Comparison of ENCODE assay signal across 12 cellular contexts in genomic region chr1:86739901-86740507, GRCh38. TPM values are rescaled to one million over a fixed set of nuclear protein-coding genes. Genes with fewer than 3 reads are reported as not detected.
A peak's percentile ranks its signal among the peaks of the same experiment; 100 is the strongest.
DNase-seq lines count a peak whose midpoint lies in the region; ATAC-seq and TF ChIP-seq lines count a peak whose summit lies in the region.
"Had no signal": no experiment of that assay in that cellular context is flagged by ENCODE, and none has a peak within 500 bp of the region (broad histone marks: within the 10 kb centered on the region; RNA-seq: fewer than 3 reads in every experiment).

No MANE protein-coding gene starts in this region.

- WGBS in SK-N-SH (ENCODE audit: low lambda C conversion rate): 80% methylated on average over 2 of the region's 2 CpGs

- no peak for TF ChIP-seq CTCF in SK-N-SH (IDR thresholded peaks at IDR 0.05)

- H3F3A ChIP-seq in SK-N-SH (replicated peaks; ENCODE audit: insufficient read depth): peaks cover 11% of the 10 kb centered on the region

- H3K4me3 Mint-ChIP-seq in natural killer cell treated with Interleukin-12 subunit alpha and Interleukin-12 subunit beta and Interleukin-15 and Interleukin-18, amount 100 ng/mL, for 72 hours: no peak overlapping the region

- peak; percentile 22 for DNase-seq in NCI-H82 (lab: John Stamatoyannopoulos, UW)
- no peak for DNase-seq in NCI-H82 treated with DMSO at 0.1 percent for 48 hours (lab: John Stamatoyannopoulos, UW; ENCODE audit: unreplicated experiment)
- no peak for DNase-seq in SK-N-SH
- DNase-seq in natural killer cell treated with Interleukin-12 subunit alpha and Interleukin-12 subunit beta and Interleukin-15 and Interleukin-18, amount 100 ng/mL, for 72 hours (ENCODE audit: low spot score): no peak
- DNase-seq in NCI-H146 (lab: John Stamatoyannopoulos, UW): no peak
- DNase-seq: gastrocnemius medialis, KG1 had no signal

- H3K9me2 ChIP-seq in SK-N-SH: no peaks in the 10 kb centered on the region

- no peak for TF ChIP-seq EP300 in SK-N-SH (IDR thresholded peaks at IDR 0.05; ENCODE audit: borderline replicate concordance in 1 of 2, low read depth in 1 of 2, low read length in 1 of 2)

- no peaks in the 10 kb centered on the region for H3K9me3 Mint-ChIP-seq in natural killer cell treated with Interleukin-12 subunit alpha and Interleukin-12 subunit beta and Interleukin-15 and Interleukin-18, amount 100 ng/mL, for 72 hours

- peak overlapping the region; percentile 20; the same call in 1 of the 2 replicates for H3K4me2 ChIP-seq in SK-N-SH
- H3K4me2 ChIP-seq: A549 had no signal

- H3K79me2 ChIP-seq in SK-N-SH (ENCODE audit: insufficient read depth): no peaks in the 10 kb centered on the region

- no peak overlapping the region for H3K4me3 ChIP-seq in SK-N-SH (ENCODE audit: low read depth in 2 of 2, low read length in 1 of 2)
- H3K4me3 ChIP-seq: A549, gastrocnemius medialis, prostate gland had no signal

- H3K27ac ChIP-seq in SK-N-SH (ENCODE audit: low read depth in 2 of 2, low read length in 1 of 2): peak overlapping the region in 1 of 2 experiments; percentile 7; a peak in 1 of 4 replicates
- H3K27ac ChIP-seq: A549, prostate gland had no signal

- H3K9ac ChIP-seq in SK-N-SH: no peak overlapping the region

- peaks cover 5 to 6% of the 10 kb centered on the region in 2 donors for H3K4me1 Mint-ChIP-seq in natural killer cell treated with Interleukin-12 subunit alpha and Interleukin-12 subunit beta and Interleukin-15 and Interleukin-18, amount 100 ng/mL, for 72 hours (ENCODE audit: low read depth in 2 of 2)

- peak; percentile 87 for ATAC-seq in HG02678 (IDR thresholded peaks at IDR 0.05; ENCODE audit: unreplicated experiment)
- peak; percentile 87 to 92 for ATAC-seq in natural killer cell treated with Interleukin-12 subunit alpha and Interleukin-12 subunit beta and Interleukin-15 and Interleukin-18, amount 100 ng/mL, for 72 hours
- ATAC-seq in HG03039 (IDR thresholded peaks at IDR 0.05; ENCODE audit: unreplicated experiment): no peak
- no peak for ATAC-seq in GM21737 (IDR thresholded peaks at IDR 0.05; ENCODE audit: unreplicated experiment)
- ATAC-seq: A549, gastrocnemius medialis had no signal

- POLR2A ChIA-PET in SK-N-SH (lab: Yijun Ruan, JAX): interaction anchor here (0.6 kb wide), 1 partner anchor 18 kb away, joined by 3 read pairs; no protein-coding TSS in a partner anchor

- H3K9me3 ChIP-seq in SK-N-SH: no peaks in the 10 kb centered on the region
- H3K9me3 ChIP-seq: A549, gastrocnemius medialis, prostate gland had no signal

- H3K27ac Mint-ChIP-seq in natural killer cell treated with Interleukin-12 subunit alpha and Interleukin-12 subunit beta and Interleukin-15 and Interleukin-18, amount 100 ng/mL, for 72 hours: no peak overlapping the region

- no peak overlapping the region for H2AFZ ChIP-seq in SK-N-SH (ENCODE audit: low read depth)

- peaks cover 72 to 78% of the 10 kb centered on the region in 2 experiments for H3K36me3 ChIP-seq in SK-N-SH (replicated peaks in 1 of 2; ENCODE audit: control insufficient read depth in 1 of 2, insufficient read depth in 2 of 2, low read length in 1 of 2)

- H4K20me1 ChIP-seq in SK-N-SH (ENCODE audit: insufficient read depth): no peaks in the 10 kb centered on the region

- H3K4me1 ChIP-seq in SK-N-SH (ENCODE audit: control insufficient read depth in 1 of 2, insufficient read depth in 2 of 2, low read depth in 1 of 2, low read length in 1 of 2): no peaks in the 10 kb centered on the region
- H3K4me1 ChIP-seq: A549, gastrocnemius medialis, prostate gland had no signal

- H3K36me3 Mint-ChIP-seq in natural killer cell treated with Interleukin-12 subunit alpha and Interleukin-12 subunit beta and Interleukin-15 and Interleukin-18, amount 100 ng/mL, for 72 hours: peaks cover 23% of the 10 kb centered on the region

- no peaks in the 10 kb centered on the region for H3K27me3 Mint-ChIP-seq in natural killer cell treated with Interleukin-12 subunit alpha and Interleukin-12 subunit beta and Interleukin-15 and Interleukin-18, amount 100 ng/mL, for 72 hours

- TF ChIP-seq RAD21 in SK-N-SH (IDR thresholded peaks at IDR 0.05; ENCODE audit: low read length): no peak

- CTCF ChIA-PET in SK-N-SH (lab: Yijun Ruan, JAX): interaction anchor here (0.9 to 3.9 kb wide), 2 partner anchors 8 to 35 kb away, joined by 4 to 28 read pairs; partner anchors contain the start of gene SH3GLB1

- H3K27me3 ChIP-seq in SK-N-SH (ENCODE audit: insufficient read depth): no peaks in the 10 kb centered on the region
- H3K27me3 ChIP-seq: gastrocnemius medialis had no signal

TF ChIP-seq in SK-N-SH, 30 proteins besides CTCF, POLR2A, EP300 and RAD21:
- TF ChIP-seq NFIC (IDR thresholded peaks at IDR 0.05; ENCODE audit: borderline replicate concordance) (no peak), FOXJ3 (CRISPR knock-in tag; IDR thresholded peaks at IDR 0.05) (no peak), EZH2phosphoT487 (IDR thresholded peaks at IDR 0.05; ENCODE audit: borderline replicate concordance, low read depth) (no peak), REST (IDR thresholded peaks at IDR 0.05; ENCODE audit: low read depth, low read length) (no peak), TCF12 (IDR thresholded peaks at IDR 0.05) (no peak)

RNA-seq across cellular contexts. Expression of gene SH3GLB1, which starts 35.6 kb away (rescaled TPM):
- 13.2 and 16.3 TPM in 2 replicates for polyA plus RNA-seq in SK-N-SH (2012; rRNA removed)
- 21.3 and 24.2 TPM in 2 replicates for polyA plus RNA-seq in SK-N-SH (2012; cell fraction: cytosol; rRNA removed)
- polyA plus RNA-seq in SK-N-SH (2012; cell fraction: nucleus; rRNA removed): 8.8 and 19.4 TPM in 2 replicates
- 100 to 1,000 TPM in 1 of 2 donors, 10 to 100 TPM in 1; 59.3 to 107 TPM for total RNA-seq in natural killer cell treated with Interleukin-12 subunit alpha and Interleukin-12 subunit beta and Interleukin-15 and Interleukin-18, amount 100 ng/mL, for 72 hours

Comparison
In these comparisons a context has a peak if more than half of its experiments do, and no peak if none do; other contexts are left out.
1. ATAC-seq: peak in HG02678 (single experiment) and natural killer cell treated with Interleukin-12 subunit alpha and Interleukin-12 subunit beta and Interleukin-15 and Interleukin-18, amount 100 ng/mL, for 72 hours (2 of 2); none in HG03039 (single experiment) and GM21737 (single experiment).